ENCODE assay signal across 8 cellular contexts in the genomic region with DNA sequence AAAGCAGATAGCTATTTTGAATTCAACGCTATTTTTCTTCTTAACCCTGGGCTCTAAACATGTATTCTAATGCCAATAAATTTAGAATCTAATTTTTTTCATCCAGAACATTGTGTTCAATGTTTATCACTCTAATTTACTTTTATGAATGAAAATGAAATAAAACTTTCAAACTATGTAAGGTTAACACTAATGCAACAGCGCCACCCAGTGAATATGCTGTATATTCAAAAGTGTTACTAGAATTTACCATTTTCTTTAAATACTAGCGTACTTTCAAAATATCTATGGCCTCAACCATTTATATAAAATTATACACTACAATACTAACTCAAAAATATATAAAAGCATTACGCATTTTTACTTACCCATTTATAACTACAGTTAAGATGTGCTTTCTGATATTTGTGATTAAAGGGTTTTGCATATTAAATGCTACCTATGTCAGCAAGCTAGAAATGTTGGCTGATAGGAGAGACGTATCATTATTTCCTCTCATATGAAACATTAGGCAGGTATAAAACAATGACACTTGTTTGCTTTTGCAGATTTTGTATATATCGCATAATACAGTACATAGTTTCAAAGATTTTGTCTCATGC. TPM values are rescaled to one million over a fixed set of nuclear protein-coding genes. Genes with fewer than 3 reads are reported as not detected.
DNase-seq lines count a peak whose midpoint lies in the region; ATAC-seq and TF ChIP-seq lines count a peak whose summit lies in the region.

No MANE protein-coding gene starts in this region.

- H3K4me1 ChIP-seq in right atrium auricular region = peaks cover 0 to 3% of the 10 kb centered on the region in 2 donors

- no peak for ATAC-seq in stimulated activated memory B cell treated with anti-CD40 and anti-IgM and Interleukin-4, amounts not matched to agents 10 μg/mL and 1 μg/mL and 100 μg/mL, for 72 hours
- no peak for ATAC-seq in GM18870 (IDR thresholded peaks at IDR 0.05; ENCODE audit: unreplicated experiment)

- peaks cover 3% of the 10 kb centered on the region for H3K4me1 Mint-ChIP-seq in stimulated activated memory B cell treated with anti-CD40 and anti-IgM and Interleukin-4, amounts not matched to agents 10 μg/mL and 1 μg/mL and 100 μg/mL, for 72 hours

- H3K9me3 ChIP-seq in right atrium auricular region = no peaks in the 10 kb centered on the region

- H3K27me3 Mint-ChIP-seq in stimulated activated memory B cell treated with anti-CD40 and anti-IgM and Interleukin-4, amounts not matched to agents 10 μg/mL and 1 μg/mL and 100 μg/mL, for 72 hours = no peaks in the 10 kb centered on the region

- peak; percentile 54 for DNase-seq in AG10803 (ENCODE audit: low read depth)
- DNase-seq in NCI-H69 (lab: John Stamatoyannopoulos, UW) = peak; percentile 63
- DNase-seq in activated naive CD4-positive, alpha-beta T cell treated with Interleukin-2 at 50 U/mL for 16 hours = peak; percentile 33
- DNase-seq in right atrium auricular region (ENCODE audit: low spot score) = no peak
- DNase-seq in stimulated activated CD4-positive, alpha-beta T cell treated with anti-CD3 and anti-CD28 coated beads, Interleukin-4, amount 100 ng/mL, for 1 hour = peak; percentile 32

- peaks cover 12% of the 10 kb centered on the region for H3K36me3 Mint-ChIP-seq in stimulated activated memory B cell treated with anti-CD40 and anti-IgM and Interleukin-4, amounts not matched to agents 10 μg/mL and 1 μg/mL and 100 μg/mL, for 72 hours

- peaks cover 15% of the 10 kb centered on the region for H3K36me3 ChIP-seq in right atrium auricular region

- no peak overlapping the region for H3K27ac Mint-ChIP-seq in stimulated activated memory B cell treated with anti-CD40 and anti-IgM and Interleukin-4, amounts not matched to agents 10 μg/mL and 1 μg/mL and 100 μg/mL, for 72 hours

- no peaks in the 10 kb centered on the region for H3K27me3 ChIP-seq in right atrium auricular region

- no peaks in the 10 kb centered on the region for H3K9me3 Mint-ChIP-seq in stimulated activated memory B cell treated with anti-CD40 and anti-IgM and Interleukin-4, amounts not matched to agents 10 μg/mL and 1 μg/mL and 100 μg/mL, for 72 hours

- peak; percentile 72 for TF ChIP-seq CTCF in AG10803 (conservative IDR thresholded peaks at IDR 0.05; ENCODE audit: low read length)
- TF ChIP-seq CTCF in GM12874 (IDR thresholded peaks at IDR 0.05; ENCODE audit: insufficient read depth, low read depth, low read length) = peak; percentile 23; the same call in 1 of the 2 replicates
- peak; percentile 61 to 76 for TF ChIP-seq CTCF in right atrium auricular region (IDR thresholded peaks at IDR 0.05)

- H3K4me3 Mint-ChIP-seq in stimulated activated memory B cell treated with anti-CD40 and anti-IgM and Interleukin-4, amounts not matched to agents 10 μg/mL and 1 μg/mL and 100 μg/mL, for 72 hours = no peak overlapping the region

- H3K4me3 ChIP-seq in AG10803 (ENCODE audit: low read length) (no peak overlapping the region), right atrium auricular region (no peak overlapping the region)

- H3K27ac ChIP-seq in right atrium auricular region = no peak overlapping the region

RNA-seq across cellular contexts. Expression of a gene that starts 5.9 kb away (rescaled TPM):
- total RNA-seq in right atrium auricular region = under 1 TPM; 0.20 to 0.74 TPM
